1 cellular context compared by ENCODE assay signal in the genomic region with DNA sequence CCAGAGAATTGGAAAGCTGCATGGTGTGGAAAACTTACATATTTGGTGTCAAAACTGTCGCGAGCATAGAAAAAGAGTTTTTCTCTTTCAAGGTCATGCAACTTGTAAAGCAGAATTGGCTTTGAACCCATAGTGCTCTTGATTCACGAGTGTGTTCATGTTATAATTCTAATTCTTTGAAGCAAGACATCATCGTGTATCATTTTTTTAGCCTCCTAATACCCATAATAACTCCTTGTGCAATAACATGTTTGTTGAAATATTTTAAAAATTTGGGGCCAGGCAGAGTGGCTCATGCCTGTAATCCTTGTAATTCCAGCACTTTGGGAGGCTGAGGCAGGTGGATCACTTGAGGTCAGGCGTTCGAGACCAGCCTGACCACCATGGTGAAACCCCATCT.
TF ChIP-seq lines count a peak whose summit lies in the region.

No MANE protein-coding gene starts in this region.

TF ChIP-seq in GM12878, 131 proteins besides CTCF, POLR2A, EP300 and RAD21 (continued from another document):
- TF ChIP-seq IRF5 (IDR thresholded peaks at IDR 0.05; ENCODE audit: borderline replicate concordance) (no peak), RCOR1 (conservative IDR thresholded peaks at IDR 0.05; ENCODE audit: low read depth, low read length) (no peak), HDGF (IDR thresholded peaks at IDR 0.05) (no peak)
